In the genomic region with DNA sequence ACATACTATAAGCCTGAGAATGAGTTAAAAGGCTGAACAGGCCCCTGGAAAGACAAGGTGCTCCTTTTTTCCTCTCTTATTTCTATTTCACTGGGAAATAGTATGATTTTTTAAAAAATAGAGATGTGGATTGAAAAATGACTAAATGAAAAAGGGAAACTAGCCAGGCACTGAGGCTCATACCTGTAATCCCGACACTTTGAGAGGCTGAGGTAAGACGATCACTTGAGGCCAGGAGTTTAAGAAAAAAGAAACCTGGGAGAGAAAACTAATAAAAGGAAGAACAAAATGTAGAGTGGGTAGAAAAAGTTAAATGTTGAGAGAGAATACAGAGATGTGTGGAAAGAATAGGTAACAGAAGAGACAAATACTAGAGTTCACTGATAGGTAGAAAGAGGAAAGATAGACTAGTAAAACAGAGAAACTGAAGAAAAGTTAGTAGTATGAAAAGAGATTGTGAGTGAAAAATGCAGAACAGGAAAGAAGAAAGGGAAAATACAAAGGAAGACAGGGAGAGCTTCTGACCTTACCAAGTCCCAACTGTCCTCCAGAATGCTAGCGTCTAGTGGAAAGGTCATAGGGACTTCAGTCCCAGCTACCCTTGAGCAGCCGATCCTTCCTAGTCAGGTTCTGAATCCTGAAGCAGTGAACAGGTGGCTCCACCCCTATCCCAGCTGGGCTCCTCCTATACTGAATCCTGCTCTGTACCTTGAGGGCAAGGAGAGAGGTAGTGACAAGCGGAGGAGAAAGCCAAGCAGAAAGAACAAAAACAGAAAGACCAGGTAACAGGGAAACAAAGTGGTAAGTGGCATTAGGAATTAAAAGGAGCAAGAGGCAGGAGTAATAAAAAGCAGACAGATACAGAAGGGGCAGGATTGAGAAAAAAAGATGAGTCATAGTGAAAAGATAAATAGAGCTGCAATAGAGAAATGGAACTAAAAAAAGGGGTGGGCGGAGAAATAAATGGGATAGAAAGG, we compare ENCODE assay signal across 9 cellular contexts. TPM values are rescaled to one million over a fixed set of nuclear protein-coding genes. Genes with fewer than 3 reads are reported as not detected.
A peak's percentile ranks its signal among the peaks of the same experiment; 100 is the strongest.
DNase-seq lines count a peak whose midpoint lies in the region; ATAC-seq, FAIRE-seq and TF ChIP-seq lines count a peak whose summit lies in the region.
"Had no signal": no experiment of that assay in that cellular context is flagged by ENCODE, and none has a peak within 500 bp of the region (broad histone marks: within the 10 kb centered on the region; RNA-seq: fewer than 3 reads in every experiment).

No MANE protein-coding gene starts in this region.

- peak; percentile 19 for DNase-seq in GM03348 (ENCODE audit: low spot score)
- peak; percentile 68 for DNase-seq in NCI-H2171 treated with DMSO at 0.1 percent for 48 hours (lab: John Stamatoyannopoulos, UW)
- no peak for DNase-seq in H1 (ENCODE audit: low read depth in 1 of 2, low spot score in 2 of 2)
- DNase-seq in naive thymus-derived CD8-positive, alpha-beta T cell: no peak
- no peak for DNase-seq in DMS153 (lab: John Stamatoyannopoulos, UW)
- no peak for DNase-seq in occipital lobe (lab: John Stamatoyannopoulos, UW)
- DNase-seq in tibial artery: no peak
- DNase-seq: activated CD4-positive, alpha-beta T cell treated with anti-CD3 and anti-CD28 coated beads, Interleukin-2, amount 50 U/mL, for 4 hours had no signal

- intact Hi-C loops in tibial artery (cut with DNase I; ENCODE audit: low total_unique reads): no loop called here

- no peaks in the 10 kb centered on the region for H3K9me3 ChIP-seq in H1 (ENCODE audit: insufficient read depth in 2 of 2, low read depth in 1 of 2, low read length in 1 of 2)
- H3K9me3 ChIP-seq in tibial artery: no peaks in the 10 kb centered on the region

- H2BK20ac ChIP-seq in H1 (ENCODE audit: low read length): no peak overlapping the region

- H3K36me3 Mint-ChIP-seq in naive thymus-derived CD8-positive, alpha-beta T cell: peaks cover 0 to 2% (median 0%) of the 10 kb centered on the region in 3 donors

- H3K23me2 ChIP-seq in H1 (ENCODE audit: low read depth, low read length): no peaks in the 10 kb centered on the region

- no peak overlapping the region for H3K9ac ChIP-seq in H1 (replicated peaks in 1 of 4; ENCODE audit: extremely low read depth in 1 of 4, low read depth in 3 of 4, low read length in 3 of 4)

- H2AK5ac ChIP-seq in H1 (ENCODE audit: low read depth, low read length): no peak overlapping the region

- no peak overlapping the region for H3K4ac ChIP-seq in H1 (replicated peaks; ENCODE audit: insufficient read length, low read depth, low read length)

- no peak for ATAC-seq in naive thymus-derived CD8-positive, alpha-beta T cell
- no peak for ATAC-seq in GM21515 (IDR thresholded peaks at IDR 0.05; ENCODE audit: unreplicated experiment)

- no peaks in the 10 kb centered on the region; a peak in 1 of 4 replicates for H3K79me2 ChIP-seq in H1 (ENCODE audit: control insufficient read depth in 1 of 2, insufficient read depth in 2 of 2, low read length in 2 of 2)

- WGBS in H1 (ENCODE audit: extremely low coverage in 1 of 2, insufficient coverage in 1 of 2, insufficient read length in 1 of 2, insufficient replicate concordance in 2 of 2, low coverage in 1 of 2, low lambda C conversion rate in 2 of 2, missing lambda C conversion rate in 1 of 2), 2 experiments: 85% methylated on average over 6 of the region's 6 CpGs; no CpG with 5 or more reads in 1 of the 2 experiments

- H2AFZ ChIP-seq in H1 (ENCODE audit: low read length): no peak overlapping the region

- no peak for TF ChIP-seq RAD21 in H1 (IDR thresholded peaks at IDR 0.05 in 1 of 2, conservative IDR thresholded peaks at IDR 0.05 in 1 of 2; ENCODE audit: low read depth in 2 of 2, low read length in 2 of 2)

- H3K27ac ChIP-seq in H1 (ENCODE audit: low read depth, low read length) (no peak overlapping the region), tibial artery (no peak overlapping the region)

- no peak overlapping the region for H2BK5ac ChIP-seq in H1 (ENCODE audit: low read depth, low read length)

- CTCF ChIA-PET in H1 (lab: Charles Lee; ENCODE audit: partially characterized antibody): interaction anchor here (1.3 to 2.0 kb wide), 2 partner anchors 8 to 60 kb away, joined by 4 to 6 read pairs; no protein-coding TSS in a partner anchor

- no peak for TF ChIP-seq CTCF in H1 (IDR thresholded peaks at IDR 0.05; ENCODE audit: control extremely low read depth in 1 of 3, insufficient read depth in 1 of 3, low read depth in 1 of 3, low read length in 3 of 3)
- TF ChIP-seq CTCF in tibial artery (IDR thresholded peaks at IDR 0.05): no peak

- no peak overlapping the region for H3K18ac ChIP-seq in H1 (ENCODE audit: extremely low read depth, low read length)

- no peaks in the 10 kb centered on the region for H4K20me1 ChIP-seq in H1 (replicated peaks in 1 of 2; ENCODE audit: control insufficient read depth in 1 of 2, insufficient read depth in 2 of 2, low read length in 2 of 2)

- H2BK120ac ChIP-seq in H1 (replicated peaks; ENCODE audit: low read depth, low read length): no peak overlapping the region

- H3K27ac Mint-ChIP-seq in naive thymus-derived CD8-positive, alpha-beta T cell: peak overlapping the region; percentile 30 to 94 (median 58)

- H3K36me3 ChIP-seq in H1 (ENCODE audit: control insufficient read depth in 2 of 4, insufficient read depth in 4 of 4, low read length in 3 of 4): no peaks in the 10 kb centered on the region
- peaks cover 0 to 7% (median 0%) of the 10 kb centered on the region in 3 donors for H3K36me3 ChIP-seq in tibial artery

- H3K4me2 ChIP-seq in H1 (ENCODE audit: insufficient read depth in 1 of 2, low read depth in 2 of 2, low read length in 2 of 2): no peak overlapping the region

- peaks cover 19 to 55% (median 44%) of the 10 kb centered on the region in 4 donors for H3K4me1 Mint-ChIP-seq in naive thymus-derived CD8-positive, alpha-beta T cell

- no peak overlapping the region for H4K8ac ChIP-seq in H1 (ENCODE audit: extremely low read depth, insufficient read depth, low read length)

- no peak for TF ChIP-seq POLR2A in H1 (IDR thresholded peaks at IDR 0.05; ENCODE audit: control extremely low read depth in 1 of 2, low read depth in 2 of 2, low read length in 2 of 2)

- H3K79me1 ChIP-seq in H1 (ENCODE audit: low read depth, low read length): no peaks in the 10 kb centered on the region; the same call in 1 of the 2 replicates

- H3K4me1 ChIP-seq in H1 (replicated peaks in 1 of 4; ENCODE audit: control insufficient read depth in 3 of 4, insufficient read depth in 4 of 4, low read length in 3 of 4) (no peaks in the 10 kb centered on the region), tibial artery (peaks cover 0 to 17% (median 7%) of the 10 kb centered on the region in 4 donors)

- H2BK15ac ChIP-seq in H1 (ENCODE audit: low read length): no peak overlapping the region

- no peak overlapping the region for H3K4me3 Mint-ChIP-seq in naive thymus-derived CD8-positive, alpha-beta T cell

- no peaks in the 10 kb centered on the region for H3K9me3 Mint-ChIP-seq in naive thymus-derived CD8-positive, alpha-beta T cell

- POLR2A ChIA-PET in H1 (lab: Charles Lee; ENCODE audit: partially characterized antibody): interaction anchor here (0.6 to 1.3 kb wide), 3 partner anchors 9 to 18 kb away, joined by 3 read pairs; no protein-coding TSS in a partner anchor
- POLR2A ChIA-PET in naive thymus-derived CD8-positive, alpha-beta T cell (lab: Charles Lee): interaction anchor here (3.4 kb wide), 1 partner anchor 12 kb away, joined by 16 read pairs; no protein-coding TSS in a partner anchor

- no peak overlapping the region for H3K14ac ChIP-seq in H1 (ENCODE audit: insufficient read length)

- H3K4me3 ChIP-seq in H1 (ENCODE audit: extremely low read depth in 1 of 4, insufficient read depth in 2 of 4, low read depth in 3 of 4, low read length in 4 of 4): no peak overlapping the region
- H3K4me3 ChIP-seq in tibial artery: peak overlapping the region in 1 of 2 donors; percentile 3

- no peaks in the 10 kb centered on the region for H3K27me3 ChIP-seq in H1 (replicated peaks in 1 of 4; ENCODE audit: control insufficient read depth in 3 of 4, extremely low read depth in 1 of 4, insufficient read depth in 3 of 4, low read length in 3 of 4)
- no peaks in the 10 kb centered on the region for H3K27me3 ChIP-seq in tibial artery

- H2BK12ac ChIP-seq in H1 (ENCODE audit: low read depth, low read length): no peak overlapping the region

- FAIRE-seq in H1 (lab: Jason Lieb, UNC): peak; percentile 97

- no peak overlapping the region for H4K91ac ChIP-seq in H1 (replicated peaks; ENCODE audit: insufficient read length, low read length)

- H4K5ac ChIP-seq in H1 (ENCODE audit: insufficient read length, low read depth, low read length): no peak overlapping the region

- TF ChIP-seq EP300 in H1 (IDR thresholded peaks at IDR 0.05; ENCODE audit: borderline replicate concordance in 1 of 2, low read depth in 2 of 2, low read length in 2 of 2): no peak

- H3K56ac ChIP-seq in H1 (replicated peaks; ENCODE audit: insufficient read length, low read depth, low read length): no peak overlapping the region

- no peaks in the 10 kb centered on the region for H3K27me3 Mint-ChIP-seq in naive thymus-derived CD8-positive, alpha-beta T cell

- H3K23ac ChIP-seq in H1 (ENCODE audit: insufficient read length): no peak overlapping the region

RNA-seq across cellular contexts. Expression of a gene that starts 7.3 kb away (rescaled TPM):
- 8.1 and 8.9 TPM in 2 replicates for total RNA-seq in H1 (2021; fragmentation: NEBNext Ultra II Directional; extraction: Animal tissue kit (Norgen Biotek cat#: 25700))
- 17.7 and 25.2 TPM in 2 replicates for polyA plus RNA-seq in H1 (2011; rRNA removed)
- 19.5 TPM for polyA plus RNA-seq in H1 (2011; cell fraction: cytosol; rRNA removed)
- polyA plus RNA-seq in H1 (2011; cell fraction: nucleus; rRNA removed): 10.3 TPM
- polyA plus RNA-seq in H1 (2012, experiment 1 of 2): 8.4 to 9.8 TPM (median 9.2 TPM) in 4 replicates
- polyA plus RNA-seq in H1 (2012, experiment 2 of 2): 1.8 TPM
- polyA plus RNA-seq in H1 (2013, experiment 1 of 2): 9.6 TPM
- polyA plus RNA-seq in H1 (2013, experiment 2 of 2): 9.9 TPM
- 19.2 and 24.1 TPM in 2 replicates for polyA minus RNA-seq in H1 (2011; rRNA and poly(A)+ RNA removed)
- 13.8 TPM for polyA minus RNA-seq in H1 (2011; cell fraction: cytosol; rRNA and poly(A)+ RNA removed)
- 20.0 TPM for polyA minus RNA-seq in H1 (2011; cell fraction: nucleus; rRNA and poly(A)+ RNA removed)
- total RNA-seq in naive thymus-derived CD8-positive, alpha-beta T cell: 10 to 100 TPM; 28.7 to 30.9 TPM
- polyA plus RNA-seq in naive thymus-derived CD8-positive, alpha-beta T cell: 10 to 100 TPM; 12.0 to 15.6 (median 14.0) TPM
- 33.1 TPM for total RNA-seq in occipital lobe

RNA-seq across cellular contexts. Expression of a gene that starts 7.5 kb away (rescaled TPM):
- total RNA-seq in H1 (2021; fragmentation: NEBNext Ultra II Directional; extraction: Animal tissue kit (Norgen Biotek cat#: 25700)): 168 and 171 TPM in 2 replicates
- 85.9 and 88.7 TPM in 2 replicates for polyA plus RNA-seq in H1 (2011; rRNA removed)
- polyA plus RNA-seq in H1 (2011; cell fraction: cytosol; rRNA removed): 161 TPM
- 72.3 TPM for polyA plus RNA-seq in H1 (2011; cell fraction: nucleus; rRNA removed)
- polyA plus RNA-seq in H1 (2012, experiment 1 of 2): 228 to 266 TPM (median 241 TPM) in 4 replicates
- 103 TPM for polyA plus RNA-seq in H1 (2012, experiment 2 of 2)
- polyA plus RNA-seq in H1 (2013, experiment 1 of 2): 193 TPM
- 244 TPM for polyA plus RNA-seq in H1 (2013, experiment 2 of 2)
- 47.7 and 48.4 TPM in 2 replicates for polyA minus RNA-seq in H1 (2011; rRNA and poly(A)+ RNA removed)
- polyA minus RNA-seq in H1 (2011; cell fraction: cytosol; rRNA and poly(A)+ RNA removed): 56.0 TPM
- polyA minus RNA-seq in H1 (2011; cell fraction: nucleus; rRNA and poly(A)+ RNA removed): 39.3 TPM
- 100 to 1,000 TPM; 161 to 162 TPM for total RNA-seq in naive thymus-derived CD8-positive, alpha-beta T cell
- 100 to 1,000 TPM; 181 to 199 (median 190) TPM for polyA plus RNA-seq in naive thymus-derived CD8-positive, alpha-beta T cell
- total RNA-seq in occipital lobe: 44.8 TPM

Comparison
In these comparisons a context has a peak if more than half of its experiments do, and no peak if none do; other contexts are left out.
1. DNase-seq: peak in GM03348 (single experiment) and NCI-H2171 treated with DMSO at 0.1 percent for 48 hours (single experiment); none in H1 (0 of 2), naive thymus-derived CD8-positive, alpha-beta T cell (0 of 10), DMS153 (single experiment), occipital lobe (single experiment) and tibial artery (0 of 2).